ENCODE assay signal across 22 cellular contexts in genomic region chr2:10733584-10733958, GRCh38. TPM values are rescaled to one million over a fixed set of nuclear protein-coding genes. Genes with fewer than 3 reads are reported as not detected.
"Had no signal": no experiment of that assay in that cellular context is flagged by ENCODE, and none has a peak within 500 bp of the region (broad histone marks: within the 10 kb centered on the region; RNA-seq: fewer than 3 reads in every experiment).

No MANE protein-coding gene starts in this region.

- H3K4me3 ChIP-seq: body of pancreas, coronary artery, esophagus muscularis mucosa, transverse colon, vagina had no signal

- H3K4me1 ChIP-seq: body of pancreas, esophagus muscularis mucosa, vagina had no signal

- FAIRE-seq: kidney had no signal

- H3K9me3 ChIP-seq: body of pancreas, esophagus muscularis mucosa, transverse colon, vagina had no signal

- H3K27ac ChIP-seq: body of pancreas, coronary artery, esophagus muscularis mucosa, vagina had no signal

- H3K27me3 ChIP-seq: body of pancreas, transverse colon, vagina had no signal

- DNase-seq: activated B cell treated with CpG ODN at 0.5 μM for 24 hours; activated CD4-positive, alpha-beta T cell treated with anti-CD3 and anti-CD28 coated beads for 48 hours; activated CD8-positive, alpha-beta T cell treated with anti-CD3 and anti-CD28 coated beads for 36 hours; activated gamma-delta T cell; activated T-cell treated with anti-CD3 and anti-CD28 coated beads, Interleukin-2, amount 50 U/mL, for 4 hours; amygdala; body of pancreas; central memory CD4-positive, alpha-beta T cell; hippocampal formation; kidney; left ventricle myocardium superior; natural killer cell; nucleus accumbens; stimulated activated CD4-positive, alpha-beta T cell treated with anti-CD3 and anti-CD28 coated beads, Interleukin-15, amount 100 ng/mL, for 24 hours; stimulated activated CD4-positive, alpha-beta T cell treated with anti-CD3 and anti-CD28 coated beads, Interleukin-4, amount 100 ng/mL, for 1 hour; stimulated activated naive CD4-positive, alpha-beta T cell; substantia nigra; transverse colon had no signal

- H3K36me3 ChIP-seq: esophagus muscularis mucosa, transverse colon, vagina had no signal

- ATAC-seq: activated CD8-positive, alpha-beta T cell treated with anti-CD3 and anti-CD28 coated beads for 36 hours; activated naive CD4-positive, alpha-beta T cell treated with anti-CD3 and anti-CD28 coated beads, Interleukin-2, amount 50 U/mL, for 72 hours; activated T-cell treated with anti-CD3 and anti-CD28 coated beads, Interleukin-2, amount 50 U/mL, for 4 hours; body of pancreas; left ventricle myocardium superior; natural killer cell had no signal

RNA-seq across cellular contexts. Expression of gene ATP6V1C2, which starts 12.1 kb away (rescaled TPM):
- total RNA-seq: activated CD8-positive, alpha-beta T cell treated with anti-CD3 and anti-CD28 coated beads for 36 hours had no signal
